ENCODE assay signal across 25 cellular contexts in genomic region chr2:54726431-54726830, GRCh38. TPM values are rescaled to one million over a fixed set of nuclear protein-coding genes. Genes with fewer than 3 reads are reported as not detected.
DNase-seq lines count a peak whose midpoint lies in the region; ATAC-seq and TF ChIP-seq lines count a peak whose summit lies in the region.
"Had no signal": no experiment of that assay in that cellular context is flagged by ENCODE, and none has a peak within 500 bp of the region (broad histone marks: within the 10 kb centered on the region; RNA-seq: fewer than 3 reads in every experiment).

No MANE protein-coding gene starts in this region.

- H3K9me3 Mint-ChIP-seq in natural killer cell (no peaks in the 10 kb centered on the region), endothelial cell (ENCODE audit: unreplicated experiment) (no peaks in the 10 kb centered on the region)
- no peaks in the 10 kb centered on the region for H3K9me3 Mint-ChIP-seq in natural killer cell treated with Interleukin-12 subunit alpha and Interleukin-12 subunit beta and Interleukin-15 and Interleukin-18, amount 100 ng/mL, for 72 hours
- H3K9me3 Mint-ChIP-seq: H9, HFFc6 had no signal

- H3K9me3 ChIP-seq in SU-DHL-6 (ENCODE audit: insufficient read depth, low read length) (no peaks in the 10 kb centered on the region), PC-3 (ENCODE audit: low read length) (no peaks in the 10 kb centered on the region)
- H3K9me3 ChIP-seq: SK-N-SH had no signal

- peaks cover 20 to 21% of the 10 kb centered on the region in 2 donors for H3K4me1 Mint-ChIP-seq in natural killer cell
- H3K4me1 Mint-ChIP-seq in natural killer cell treated with Interleukin-12 subunit alpha and Interleukin-12 subunit beta and Interleukin-15 and Interleukin-18, amount 100 ng/mL, for 72 hours (ENCODE audit: low read depth in 2 of 2) = peaks cover 10% of the 10 kb centered on the region in 2 donors
- H3K4me1 Mint-ChIP-seq in endothelial cell (ENCODE audit: unreplicated experiment) = peaks cover 11% of the 10 kb centered on the region

- TF ChIP-seq CTCF in natural killer cell (IDR thresholded peaks at IDR 0.05) = no peak
- TF ChIP-seq CTCF in SU-DHL-6 (IDR thresholded peaks at IDR 0.05; ENCODE audit: insufficient read depth, low read length, poor library complexity, severe bottlenecking) = no peak
- no peak for TF ChIP-seq CTCF in endothelial cell (IDR thresholded peaks at IDR 0.05; ENCODE audit: unreplicated experiment)
- TF ChIP-seq CTCF in PC-3 (conservative IDR thresholded peaks at IDR 0.05; ENCODE audit: low read depth, low read length) = no peak

- DNase-seq in natural killer cell = no peak
- no peak for DNase-seq in natural killer cell treated with Interleukin-12 subunit alpha and Interleukin-12 subunit beta and Interleukin-15 and Interleukin-18, amount 100 ng/mL, for 72 hours (ENCODE audit: low spot score)
- no peak for DNase-seq in endothelial cell (ENCODE audit: low spot score)
- DNase-seq in SIG-M5 (lab: John Stamatoyannopoulos, UW) = no peak
- DNase-seq in DMS53 treated with DMSO at 0.1 percent for 48 hours (lab: John Stamatoyannopoulos, UW; ENCODE audit: unreplicated experiment) = no peak
- no peak for DNase-seq in PC-3
- DNase-seq in HT-29 (ENCODE audit: low spot score) = no peak
- DNase-seq: 8988T, AML-193, DMS79, GM23248, H9, HFFc6, NCI-H1105, NCI-H146, NCI-H2029, NCI-H226, NCI-H774, RPMI8226, SHP77 treated with DMSO at 0.1 percent for 48 hours had no signal

- CTCF ChIA-PET in PC-3 (lab: Charles Lee) = no interaction called here

- H3F3A ChIP-seq in SU-DHL-6 (ENCODE audit: insufficient read depth) (peaks cover 10% of the 10 kb centered on the region; the same call in 1 of the 2 replicates), PC-3 (ENCODE audit: low read length, unreplicated experiment) (no peaks in the 10 kb centered on the region)

- H3K9ac ChIP-seq in SU-DHL-6 (ENCODE audit: low read length) = 0 out of 2 replicates have a peak overlapping the region, but pooled peaks have one; percentile 73
- H3K9ac ChIP-seq in PC-3 (ENCODE audit: low read length) = no peak overlapping the region
- H3K9ac ChIP-seq: GM23248, KMS-11, SK-N-SH had no signal

- H4K20me1 ChIP-seq in SU-DHL-6 (ENCODE audit: low read depth, low read length) = no peaks in the 10 kb centered on the region; the same call in 1 of the 2 replicates
- no peaks in the 10 kb centered on the region for H4K20me1 ChIP-seq in PC-3 (ENCODE audit: low read length)

- H3K27me3 ChIP-seq in SU-DHL-6 (ENCODE audit: low read length) (no peaks in the 10 kb centered on the region), PC-3 (ENCODE audit: low read length) (no peaks in the 10 kb centered on the region)

- H3K27ac ChIP-seq in SU-DHL-6 (ENCODE audit: low read depth, low read length) = peak overlapping the region; percentile 9; the same call in 1 of the 2 replicates
- no peak overlapping the region for H3K27ac ChIP-seq in PC-3 (ENCODE audit: low read length)
- H3K27ac ChIP-seq: GM23248, KMS-11 had no signal

- POLR2A ChIA-PET in PC-3 (lab: Charles Lee; ENCODE audit: unreplicated experiment) = interaction anchor here (0.6 to 0.8 kb wide), 2 partner anchors 38 to 324 kb away, joined by 3 to 5 read pairs; partner anchors contain the start of gene RTN4

- H3K4me1 ChIP-seq in PC-3 (ENCODE audit: insufficient read depth, low read length) = peaks cover 38% of the 10 kb centered on the region

- no TSS peak for BruUV-seq in PC-3 (replicated peaks; lab: Mats Ljungman, UMichigan)

- no peak overlapping the region for H2AFZ ChIP-seq in SU-DHL-6 (ENCODE audit: low read depth, low read length, severe bottlenecking)
- no peak overlapping the region for H2AFZ ChIP-seq in PC-3 (ENCODE audit: low read length)
- H2AFZ ChIP-seq: GM23248 had no signal

- H3K27me3 Mint-ChIP-seq in natural killer cell (ENCODE audit: low read depth in 2 of 2) (peaks cover 40 to 49% of the 10 kb centered on the region in 2 donors), endothelial cell (ENCODE audit: unreplicated experiment) (peaks cover 16% of the 10 kb centered on the region)
- peaks cover 27 to 44% of the 10 kb centered on the region in 2 donors for H3K27me3 Mint-ChIP-seq in natural killer cell treated with Interleukin-12 subunit alpha and Interleukin-12 subunit beta and Interleukin-15 and Interleukin-18, amount 100 ng/mL, for 72 hours

- no peak for ATAC-seq in natural killer cell
- ATAC-seq in natural killer cell treated with Interleukin-12 subunit alpha and Interleukin-12 subunit beta and Interleukin-15 and Interleukin-18, amount 100 ng/mL, for 72 hours = no peak
- no peak for ATAC-seq in PC-3
- ATAC-seq: HepG2 had no signal

- H3K9me2 ChIP-seq in SU-DHL-6 (replicated peaks; ENCODE audit: insufficient read depth, low read length) (no peaks in the 10 kb centered on the region), PC-3 (replicated peaks; ENCODE audit: low read length) (no peaks in the 10 kb centered on the region)
- H3K9me2 ChIP-seq: SK-N-SH had no signal

- H3K27ac Mint-ChIP-seq in natural killer cell (no peak overlapping the region), endothelial cell (ENCODE audit: unreplicated experiment) (no peak overlapping the region)
- no peak overlapping the region for H3K27ac Mint-ChIP-seq in natural killer cell treated with Interleukin-12 subunit alpha and Interleukin-12 subunit beta and Interleukin-15 and Interleukin-18, amount 100 ng/mL, for 72 hours
- H3K27ac Mint-ChIP-seq: CD14-positive monocyte, H9, HFFc6 had no signal

- peaks cover 6% of the 10 kb centered on the region for H3K36me3 Mint-ChIP-seq in natural killer cell
- no peaks in the 10 kb centered on the region for H3K36me3 Mint-ChIP-seq in natural killer cell treated with Interleukin-12 subunit alpha and Interleukin-12 subunit beta and Interleukin-15 and Interleukin-18, amount 100 ng/mL, for 72 hours
- H3K36me3 Mint-ChIP-seq in endothelial cell (ENCODE audit: low read depth, unreplicated experiment) = peaks cover 3% of the 10 kb centered on the region

- H3K36me3 ChIP-seq in SU-DHL-6 (ENCODE audit: low read length) (no peaks in the 10 kb centered on the region), PC-3 (ENCODE audit: low read depth, low read length) (no peaks in the 10 kb centered on the region)

- H3K79me2 ChIP-seq in SU-DHL-6 (ENCODE audit: insufficient read depth, low read length) (peaks cover 18% of the 10 kb centered on the region; the same call in 1 of the 2 replicates), PC-3 (ENCODE audit: low read length) (no peaks in the 10 kb centered on the region)

- peak overlapping the region; percentile 50 for H3K4me3 Mint-ChIP-seq in natural killer cell
- no peak overlapping the region for H3K4me3 Mint-ChIP-seq in natural killer cell treated with Interleukin-12 subunit alpha and Interleukin-12 subunit beta and Interleukin-15 and Interleukin-18, amount 100 ng/mL, for 72 hours
- peak overlapping the region; percentile 33 for H3K4me3 Mint-ChIP-seq in endothelial cell (ENCODE audit: unreplicated experiment)
- H3K4me3 Mint-ChIP-seq: HFFc6 had no signal

- H3K4me2 ChIP-seq in SU-DHL-6 (ENCODE audit: low read depth, low read length, poor library complexity, severe bottlenecking) (peak overlapping the region; percentile 84), PC-3 (ENCODE audit: low read length) (no peak overlapping the region)
- H3K4me2 ChIP-seq: KMS-11, SK-N-SH had no signal

- intact Hi-C loops in natural killer cell (cut with micrococcal nuclease) = no loop called here
- intact Hi-C loops in PC-3 (cut with micrococcal nuclease) = loop anchor here (10.0 kb wide), 2 partner anchors 288 to 438 kb away; no protein-coding TSS in a partner anchor

- no peak overlapping the region for H3K4me3 ChIP-seq in SU-DHL-6 (ENCODE audit: insufficient read depth, low read length, poor library complexity, severe bottlenecking)
- H3K4me3 ChIP-seq in PC-3 (ENCODE audit: low read length) = no peak overlapping the region
- H3K4me3 ChIP-seq: GM23248 had no signal

RNA-seq across cellular contexts. Expression of gene EML6, which starts 3.0 kb away (rescaled TPM):
- total RNA-seq in natural killer cell (1 to 10 TPM; 1.7 to 3.2 (median 2.4) TPM), endothelial cell (ENCODE audit: unreplicated experiment) (0.90 TPM), PC-3 (2014; rRNA removed) (5.3 and 15.7 TPM in 2 replicates)
- total RNA-seq in natural killer cell treated with Interleukin-12 subunit alpha and Interleukin-12 subunit beta and Interleukin-15 and Interleukin-18, amount 100 ng/mL, for 72 hours = 1 to 10 TPM; 1.0 to 1.1 TPM
- 3.0 and 3.1 TPM in 2 replicates for total RNA-seq in HT-29 (2014; rRNA removed; shearing (Covaris generic))
